In genomic region chr9:112355305-112355953, GRCh38 we compare ENCODE assay signal across 18 cellular contexts. TPM values are rescaled to one million over a fixed set of nuclear protein-coding genes. Genes with fewer than 3 reads are reported as not detected.
DNase-seq lines count a peak whose midpoint lies in the region; ATAC-seq, FAIRE-seq and TF ChIP-seq lines count a peak whose summit lies in the region.
"Had no signal": no experiment of that assay in that cellular context is flagged by ENCODE, and none has a peak within 500 bp of the region (broad histone marks: within the 10 kb centered on the region; RNA-seq: fewer than 3 reads in every experiment).

No MANE protein-coding gene starts in this region.

- H3K9me2 ChIP-seq in Karpas-422 (replicated peaks; ENCODE audit: insufficient read depth, low read length) = no peaks in the 10 kb centered on the region

- no peaks in the 10 kb centered on the region for H3K79me2 ChIP-seq in Karpas-422 (ENCODE audit: low read length)

- ATAC-seq in activated CD8-positive, alpha-beta memory T cell treated with anti-CD3 and anti-CD28 coated beads, Interleukin-2, amount 10 ng/mL, durations not matched to agents 7 days and 5 days = peak; percentile 39
- ATAC-seq in activated naive CD8-positive, alpha-beta T cell treated with anti-CD3 and anti-CD28 coated beads, Interleukin-2, amount 50 U/mL, for 24 hours = no peak
- ATAC-seq in GM19395 (IDR thresholded peaks at IDR 0.05; ENCODE audit: unreplicated experiment) = no peak

- no peaks in the 10 kb centered on the region for H4K20me1 ChIP-seq in Karpas-422 (ENCODE audit: insufficient read depth, low read depth, low read length)

- peak; percentile 30 for FAIRE-seq in H54 (lab: Jason Lieb, UNC)
- FAIRE-seq: astrocyte had no signal

- H3K9me3 ChIP-seq in ovary (no peaks in the 10 kb centered on the region), Karpas-422 (ENCODE audit: low read length) (no peaks in the 10 kb centered on the region)
- H3K9me3 ChIP-seq: Caco-2, colonic mucosa, SJSA1, stomach had no signal

- H3K27ac ChIP-seq in ovary (peak overlapping the region in 1 of 2 donors; percentile 16), Karpas-422 (ENCODE audit: low read length) (no peak overlapping the region)
- H3K27ac ChIP-seq: colonic mucosa, SJSA1, stomach had no signal

- no peak for TF ChIP-seq CTCF in ovary (IDR thresholded peaks at IDR 0.05)

- WGBS in ovary, 3 donors = 13 to 27% (median 15%) methylated on average over 9 of the region's 9 CpGs

- no peak for TF ChIP-seq EP300 in ovary (IDR thresholded peaks at IDR 0.05)

- H3K4me3 Mint-ChIP-seq in activated CD8-positive, alpha-beta memory T cell treated with anti-CD3 and anti-CD28 coated beads, Interleukin-2, amount 10 ng/mL, durations not matched to agents 7 days and 5 days = no peak overlapping the region
- no peak overlapping the region for H3K4me3 Mint-ChIP-seq in activated naive CD8-positive, alpha-beta T cell treated with anti-CD3 and anti-CD28 coated beads, Interleukin-2, amount 50 U/mL, for 24 hours
- H3K4me3 Mint-ChIP-seq: memory B cell had no signal

- H3K36me3 Mint-ChIP-seq in activated CD8-positive, alpha-beta memory T cell treated with anti-CD3 and anti-CD28 coated beads, Interleukin-2, amount 10 ng/mL, durations not matched to agents 7 days and 5 days = no peaks in the 10 kb centered on the region
- H3K36me3 Mint-ChIP-seq in activated naive CD8-positive, alpha-beta T cell treated with anti-CD3 and anti-CD28 coated beads, Interleukin-2, amount 50 U/mL, for 24 hours (ENCODE audit: low read depth) = no peaks in the 10 kb centered on the region

- CTCF ChIA-PET in activated CD8-positive, alpha-beta memory T cell treated with anti-CD3 and anti-CD28 coated beads, Interleukin-2, amount 10 ng/mL, durations not matched to agents 7 days and 5 days (lab: Charles Lee) = interaction anchor here (0.7 to 1.2 kb wide), 5 partner anchors 11 to 245 kb away, joined by 3 to 4 read pairs (median 3); partner anchors contain the start of gene PTBP3

- DNase-seq in activated CD8-positive, alpha-beta memory T cell treated with anti-CD3 and anti-CD28 coated beads, Interleukin-2, amount 10 ng/mL, durations not matched to agents 7 days and 5 days = no peak
- no peak for DNase-seq in activated CD8-positive, alpha-beta memory T cell treated with anti-CD3 and anti-CD28 coated beads, Interleukin-2, amount 50 U/mL, for 4 hours
- DNase-seq in H54 (ENCODE audit: insufficient read length, low spot score) (no peak), ovary (peak; percentile 46 to 60 (median 55)), inferior parietal cortex (ENCODE audit: extremely low spot score) (no peak), Karpas-422 (no peak)
- no peak for DNase-seq in activated naive CD8-positive, alpha-beta T cell treated with anti-CD3 and anti-CD28 coated beads, Interleukin-2, amount 50 U/mL, for 24 hours
- DNase-seq: Caco-2; colonic mucosa; IMR-90; NCI-H226; NK-92 treated with Interleukin-12 subunit alpha and Interleukin-12 subunit beta, amount 100 ng/mL, for 24 hours; nucleus accumbens; stomach had no signal

- no peaks in the 10 kb centered on the region for H3K27me3 ChIP-seq in ovary
- no peaks in the 10 kb centered on the region for H3K27me3 ChIP-seq in Karpas-422 (ENCODE audit: low read length)
- H3K27me3 ChIP-seq: colonic mucosa, SJSA1, stomach had no signal

- no peak overlapping the region for H2AFZ ChIP-seq in Karpas-422 (ENCODE audit: low read length)

- H3K9me3 Mint-ChIP-seq in activated CD8-positive, alpha-beta memory T cell treated with anti-CD3 and anti-CD28 coated beads, Interleukin-2, amount 10 ng/mL, durations not matched to agents 7 days and 5 days (ENCODE audit: low read depth) = no peaks in the 10 kb centered on the region
- H3K9me3 Mint-ChIP-seq in activated naive CD8-positive, alpha-beta T cell treated with anti-CD3 and anti-CD28 coated beads, Interleukin-2, amount 50 U/mL, for 24 hours = no peaks in the 10 kb centered on the region
- H3K9me3 Mint-ChIP-seq: memory B cell had no signal

- no peak overlapping the region for H3K27ac Mint-ChIP-seq in activated CD8-positive, alpha-beta memory T cell treated with anti-CD3 and anti-CD28 coated beads, Interleukin-2, amount 10 ng/mL, durations not matched to agents 7 days and 5 days
- H3K27ac Mint-ChIP-seq in activated naive CD8-positive, alpha-beta T cell treated with anti-CD3 and anti-CD28 coated beads, Interleukin-2, amount 50 U/mL, for 24 hours = peak overlapping the region; percentile 11
- H3K27ac Mint-ChIP-seq: memory B cell had no signal

- H3K4me3 ChIP-seq in ovary (no peak overlapping the region), Karpas-422 (ENCODE audit: low read length) (no peak overlapping the region)
- H3K4me3 ChIP-seq: colonic mucosa, SJSA1, stomach had no signal

- no peaks in the 10 kb centered on the region for H3K36me3 ChIP-seq in ovary
- H3K36me3 ChIP-seq in Karpas-422 (ENCODE audit: insufficient read depth, low read length) = no peaks in the 10 kb centered on the region
- H3K36me3 ChIP-seq: colonic mucosa, SJSA1, stomach had no signal

- peaks cover 2% of the 10 kb centered on the region for H3K27me3 Mint-ChIP-seq in activated CD8-positive, alpha-beta memory T cell treated with anti-CD3 and anti-CD28 coated beads, Interleukin-2, amount 10 ng/mL, durations not matched to agents 7 days and 5 days
- H3K27me3 Mint-ChIP-seq in activated naive CD8-positive, alpha-beta T cell treated with anti-CD3 and anti-CD28 coated beads, Interleukin-2, amount 50 U/mL, for 24 hours = peaks cover 2% of the 10 kb centered on the region

- peaks cover 17% of the 10 kb centered on the region for H3K4me1 Mint-ChIP-seq in activated CD8-positive, alpha-beta memory T cell treated with anti-CD3 and anti-CD28 coated beads, Interleukin-2, amount 10 ng/mL, durations not matched to agents 7 days and 5 days
- peaks cover 35% of the 10 kb centered on the region for H3K4me1 Mint-ChIP-seq in activated naive CD8-positive, alpha-beta T cell treated with anti-CD3 and anti-CD28 coated beads, Interleukin-2, amount 50 U/mL, for 24 hours
- H3K4me1 Mint-ChIP-seq: memory B cell had no signal

- intact Hi-C loops in ovary (cut with DNase I) = loop anchor here in 1 of 4 donors (10.0 kb wide), 1 partner anchor 261 kb away; no protein-coding TSS in a partner anchor

- no peak overlapping the region for H3K9ac ChIP-seq in Karpas-422 (ENCODE audit: low read length)

- H3K4me1 ChIP-seq in ovary (ENCODE audit: insufficient read depth) (no peaks in the 10 kb centered on the region), Karpas-422 (ENCODE audit: low read length) (no peaks in the 10 kb centered on the region)
- H3K4me1 ChIP-seq: colonic mucosa, stomach had no signal

- TF ChIP-seq POLR2A in H54 (IDR thresholded peaks at IDR 0.05; ENCODE audit: low read depth, low read length) (no peak), ovary (IDR thresholded peaks at IDR 0.05) (no peak)

- H3K4me2 ChIP-seq in Karpas-422 (ENCODE audit: low read depth, low read length, poor library complexity, severe bottlenecking) = no peak overlapping the region

RNA-seq across cellular contexts. Expression of gene PTBP3, which starts 22.0 kb away (rescaled TPM):
- total RNA-seq in activated CD8-positive, alpha-beta memory T cell treated with anti-CD3 and anti-CD28 coated beads, Interleukin-2, amount 10 ng/mL, durations not matched to agents 7 days and 5 days = 100 to 1,000 TPM; 152 to 186 TPM
- total RNA-seq in ovary = 10 to 100 TPM; 27.7 to 40.2 (median 32.3) TPM
- 10 to 100 TPM in 1 of 2 donors, 1 to 10 TPM in 1; 9.4 to 29.3 TPM for polyA plus RNA-seq in ovary
- total RNA-seq in Karpas-422 (2014; rRNA removed; shearing (Covaris generic); ENCODE audit: low replicate concordance) = 44.2 and 114 TPM in 2 replicates

RNA-seq across cellular contexts. Expression of gene HSDL2, which starts 24.5 kb away (rescaled TPM):
- 10 to 100 TPM; 18.2 to 19.3 TPM for total RNA-seq in activated CD8-positive, alpha-beta memory T cell treated with anti-CD3 and anti-CD28 coated beads, Interleukin-2, amount 10 ng/mL, durations not matched to agents 7 days and 5 days
- 10 to 100 TPM; 44.8 to 79.9 (median 66.1) TPM for total RNA-seq in ovary
- 10 to 100 TPM; 51.9 to 71.6 TPM for polyA plus RNA-seq in ovary
- total RNA-seq in Karpas-422 (2014; rRNA removed; shearing (Covaris generic); ENCODE audit: low replicate concordance) = 18.4 and 47.3 TPM in 2 replicates

Comparison
In these comparisons a context has a peak if more than half of its experiments do, and no peak if none do; other contexts are left out.
1. DNase-seq: peak in ovary (5 of 5); none in activated CD8-positive, alpha-beta memory T cell treated with anti-CD3 and anti-CD28 coated beads, Interleukin-2, amount 10 ng/mL, durations not matched to agents 7 days and 5 days (single experiment), activated CD8-positive, alpha-beta memory T cell treated with anti-CD3 and anti-CD28 coated beads, Interleukin-2, amount 50 U/mL, for 4 hours (single experiment), H54 (single experiment), activated naive CD8-positive, alpha-beta T cell treated with anti-CD3 and anti-CD28 coated beads, Interleukin-2, amount 50 U/mL, for 24 hours (single experiment), inferior parietal cortex (single experiment) and Karpas-422 (single experiment).